ENCODE assay signal across 21 cellular contexts in the genomic region with DNA sequence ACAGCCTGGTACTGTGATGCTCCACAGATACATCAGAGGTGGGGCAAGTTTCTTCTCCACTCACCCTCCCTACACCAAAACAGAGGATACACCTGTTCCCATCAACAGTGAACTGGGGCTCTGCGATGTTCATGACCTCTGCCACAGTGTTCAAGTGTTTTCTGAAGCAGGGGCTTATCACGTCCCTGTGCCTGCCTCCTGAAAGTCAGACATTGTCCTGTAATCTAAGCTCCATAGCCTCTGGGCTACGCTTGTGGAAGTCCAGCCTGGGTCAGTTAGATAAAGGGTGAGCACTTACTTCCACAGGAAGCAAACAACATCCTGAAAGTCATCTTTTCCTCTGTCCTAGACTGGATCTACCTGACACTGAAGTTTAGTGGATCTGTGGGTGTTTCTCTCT. TPM values are rescaled to one million over a fixed set of nuclear protein-coding genes. Genes with fewer than 3 reads are reported as not detected.
"Had no signal": no experiment of that assay in that cellular context is flagged by ENCODE, and none has a peak within 500 bp of the region (broad histone marks: within the 10 kb centered on the region; RNA-seq: fewer than 3 reads in every experiment).

No MANE protein-coding gene starts in this region.

- H3K4me2 ChIP-seq: neural progenitor cell had no signal

- H3K4me1 ChIP-seq: neural progenitor cell, uterus had no signal

- H3K4me3 ChIP-seq: esophagus muscularis mucosa, neural progenitor cell, pancreas, tibial nerve, uterus had no signal

- H3K27me3 ChIP-seq: esophagus muscularis mucosa, neural progenitor cell, pancreas, tibial nerve, uterus had no signal

- FAIRE-seq: astrocyte, endometrium, pancreas had no signal

- ATAC-seq: pancreas had no signal

- H3K9ac ChIP-seq: neural progenitor cell had no signal

- H3K27ac ChIP-seq: esophagus muscularis mucosa, neural progenitor cell, pancreas, tibial nerve, uterus had no signal

- H3K9me3 ChIP-seq: esophagus muscularis mucosa, pancreas, tibial nerve, uterus had no signal

- DNase-seq: activated CD4-positive, alpha-beta T cell treated with anti-CD3 and anti-CD28 coated beads, Interleukin-2, amount 50 U/mL, for 48 hours; activated naive CD4-positive, alpha-beta T cell treated with anti-CD3 and anti-CD28 coated beads, Interleukin-2, amount 50 U/mL, for 16 hours; activated T-cell treated with anti-CD3 and anti-CD28 coated beads, Interleukin-2, amount 50 U/mL, for 1 hour; glutamatergic neuron; naive B cell; pancreas; stimulated activated CD4-positive, alpha-beta T cell treated with anti-CD3 and anti-CD28 coated beads, Interleukin-15, amount 100 ng/mL, for 24 hours; stimulated activated CD4-positive, alpha-beta T cell treated with anti-CD3 and anti-CD28 coated beads, Interleukin-4, amount 100 ng/mL, for 1 hour; stimulated activated naive CD4-positive, alpha-beta T cell treated with Interleukin-2 at 50 U/mL for 16 hours; substantia nigra; SW 1271; uterus had no signal

- H3K36me3 ChIP-seq: esophagus muscularis mucosa, neural progenitor cell, pancreas, tibial nerve, uterus had no signal

- H2AFZ ChIP-seq: neural progenitor cell had no signal

RNA-seq across cellular contexts. Expression of gene MRO, which starts 20.2 kb away (rescaled TPM):
- total RNA-seq: activated T-helper 2 cell treated with anti-CD3 and anti-CD28 coated beads, Interferon-gamma antibody, Interleukin-2, Interleukin-4, amounts not matched to agents 10 μg/mL and 5 μg/mL and 100 μg/mL, durations not matched to agents 14 hours and 24 hours and 36 hours; bronchial epithelial cell; lung microvascular endothelial cell; T-helper 2 cell treated with Interferon-gamma antibody and Interleukin-4, amounts not matched to agents 100 ng/mL and 5 ng/mL, for 36 hours had no signal
